8 cellular contexts compared by ENCODE assay signal in the genomic region with DNA sequence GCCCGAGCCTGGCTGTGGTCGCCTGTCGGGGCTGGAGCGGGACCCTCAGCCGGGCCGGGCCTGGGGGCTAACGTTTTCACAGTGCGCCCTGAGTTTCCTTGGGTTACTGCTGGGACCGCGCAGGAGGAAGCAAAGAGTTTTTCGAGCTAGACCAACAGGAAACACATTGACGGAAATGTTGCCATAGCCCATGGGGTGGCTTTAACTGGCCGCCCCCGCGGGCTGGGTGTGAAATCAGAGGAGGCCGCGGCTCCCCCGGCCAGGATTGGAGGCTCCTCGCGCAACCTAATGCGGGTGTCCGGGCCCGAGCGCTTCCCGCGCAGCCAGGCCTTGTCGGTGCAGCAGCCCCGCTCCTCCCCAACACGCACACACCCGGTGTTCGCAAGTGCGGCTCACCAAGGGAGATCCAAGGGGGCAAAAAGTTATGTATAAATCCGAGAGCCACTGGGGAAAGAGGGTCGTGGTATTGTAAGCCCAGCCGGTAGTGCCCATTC. TPM values are rescaled to one million over a fixed set of nuclear protein-coding genes. Genes with fewer than 3 reads are reported as not detected.
DNase-seq lines count a peak whose midpoint lies in the region; ATAC-seq and TF ChIP-seq lines count a peak whose summit lies in the region.

No MANE protein-coding gene starts in this region.

- WGBS in prostate gland: 60% methylated on average over 35 of the region's 35 CpGs

- TF ChIP-seq CTCF in GM12875 (IDR thresholded peaks at IDR 0.05; ENCODE audit: borderline replicate concordance, insufficient read depth, low read depth, low read length) (no peak), prostate gland (IDR thresholded peaks at IDR 0.05) (no peak)

- intact Hi-C loops in Right ventricle myocardium superior (cut with DNase I) (no loop called here), posterior vena cava (cut with DNase I) (loop anchor here in 1 of 2 donors (10.0 kb wide), 1 partner anchor 63 kb away; no protein-coding TSS in a partner anchor), prostate gland (cut with DNase I) (loop anchor here (5.0 to 10.0 kb wide), 2 partner anchors 99 to 153 kb away; a partner anchor contains a TSS)

- TF ChIP-seq POLR2A in prostate gland (IDR thresholded peaks at IDR 0.05): no peak

- H3K36me3 ChIP-seq in prostate gland: no peaks in the 10 kb centered on the region

- H3K27ac ChIP-seq in prostate gland: peak overlapping the region in 1 of 2 donors; percentile 55

- ATAC-seq in Right ventricle myocardium superior (ENCODE audit: poor library complexity): peak; percentile 51
- no peak for ATAC-seq in GM19395 (IDR thresholded peaks at IDR 0.05; ENCODE audit: unreplicated experiment)

- H3K27me3 ChIP-seq in prostate gland (replicated peaks; ENCODE audit: insufficient read depth): no peaks in the 10 kb centered on the region

- no peaks in the 10 kb centered on the region for H3K4me1 ChIP-seq in prostate gland (replicated peaks)

- DNase-seq in UCSD-AML1 (lab: John Stamatoyannopoulos, UW; ENCODE audit: unreplicated experiment) (peak; percentile 76), Right ventricle myocardium superior (peak; percentile 83), posterior vena cava (ENCODE audit: low spot score) (peak; percentile 92), DMS153 treated with DMSO at 0.1 percent for 48 hours (lab: John Stamatoyannopoulos, UW; ENCODE audit: unreplicated experiment) (no peak), prostate gland (ENCODE audit: low spot score) (no peak), NCI-H510A (lab: John Stamatoyannopoulos, UW) (no peak)

- peak overlapping the region; percentile 24 for H3K4me3 ChIP-seq in GM12875 (ENCODE audit: low read depth, low read length)
- peak overlapping the region in 1 of 2 donors; percentile 4 for H3K4me3 ChIP-seq in prostate gland

- no peaks in the 10 kb centered on the region for H3K9me3 ChIP-seq in prostate gland

RNA-seq across cellular contexts. Expression of a gene that starts 1.9 kb away (rescaled TPM):
- total RNA-seq in Right ventricle myocardium superior (2.6 TPM), posterior vena cava (10 to 100 TPM in 1 of 2 donors, 1 to 10 TPM in 1; 9.9 to 11.3 TPM), prostate gland (1 to 10 TPM; 3.0 to 6.6 TPM)

Comparison
In these comparisons a context has a peak if more than half of its experiments do, and no peak if none do; other contexts are left out.
1. DNase-seq: peak in UCSD-AML1 (single experiment), Right ventricle myocardium superior (single experiment) and posterior vena cava (single experiment); none in DMS153 treated with DMSO at 0.1 percent for 48 hours (single experiment), prostate gland (single experiment) and NCI-H510A (single experiment).